8 cellular contexts compared by ENCODE assay signal in genomic region chr2:200810967-200811335, GRCh38. TPM values are rescaled to one million over a fixed set of nuclear protein-coding genes. Genes with fewer than 3 reads are reported as not detected.
DNase-seq lines count a peak whose midpoint lies in the region; ATAC-seq and TF ChIP-seq lines count a peak whose summit lies in the region.

No MANE protein-coding gene starts in this region.

- no peaks in the 10 kb centered on the region for H3K27me3 ChIP-seq in left ventricle myocardium inferior (ENCODE audit: low read depth)

- H3K4me1 ChIP-seq in left ventricle myocardium inferior = peaks cover 49% of the 10 kb centered on the region

- H3K9me3 Mint-ChIP-seq in activated CD4-positive, alpha-beta memory T cell treated with anti-CD3 and anti-CD28 coated beads for 36 hours = no peaks in the 10 kb centered on the region

- TF ChIP-seq CTCF in HFF-Myc (IDR thresholded peaks at IDR 0.05; ENCODE audit: low read depth, low read length, missing control alignments) (no peak), left ventricle myocardium inferior (IDR thresholded peaks at IDR 0.05; ENCODE audit: borderline replicate concordance) (no peak)

- DNase-seq in HFF-Myc (ENCODE audit: extremely low read depth, low read depth) = no peak
- no peak for DNase-seq in activated CD4-positive, alpha-beta memory T cell treated with anti-CD3 and anti-CD28 coated beads for 36 hours
- no peak for DNase-seq in left ventricle myocardium inferior
- no peak for DNase-seq in NCI-H82 (lab: John Stamatoyannopoulos, UW)
- no peak for DNase-seq in posterior cingulate gyrus
- no peak for DNase-seq in SIG-M5 treated with dmso at 0.1 percent for 504 hours (lab: John Stamatoyannopoulos, UW; ENCODE audit: unreplicated experiment)

- CTCF ChIA-PET in activated CD4-positive, alpha-beta memory T cell treated with anti-CD3 and anti-CD28 coated beads for 36 hours (lab: Charles Lee) = interaction anchor here (0.6 to 2.4 kb wide), 4 partner anchors 46 to 421 kb away, joined by 3 to 12 read pairs (median 3); no protein-coding TSS in a partner anchor

- H3K27ac ChIP-seq in left ventricle myocardium inferior (replicated peaks) = peak overlapping the region; percentile 98
- peak overlapping the region; percentile 33 to 100 (median 99) for H3K27ac ChIP-seq in skin epidermis

- peaks cover 1% of the 10 kb centered on the region for H3K27me3 Mint-ChIP-seq in activated CD4-positive, alpha-beta memory T cell treated with anti-CD3 and anti-CD28 coated beads for 36 hours

- POLR2A ChIA-PET in activated CD4-positive, alpha-beta memory T cell treated with anti-CD3 and anti-CD28 coated beads for 36 hours (lab: Charles Lee) = interaction anchor here (0.9 to 3.1 kb wide), 4 partner anchors 14 to 98 kb away, joined by 3 to 19 read pairs (median 5); partner anchors contain the start of gene CLK1

- peak overlapping the region; percentile 98 for H3K27ac Mint-ChIP-seq in activated CD4-positive, alpha-beta memory T cell treated with anti-CD3 and anti-CD28 coated beads for 36 hours

- peak overlapping the region; percentile 70 for H3K4me3 ChIP-seq in HFF-Myc (replicated peaks; ENCODE audit: low read depth, low read length)
- H3K4me3 ChIP-seq in left ventricle myocardium inferior = peak overlapping the region; percentile 95
- H3K4me3 ChIP-seq in skin epidermis = peak overlapping the region; percentile 76 to 100 (median 98)

- no peaks in the 10 kb centered on the region for H3K9me3 ChIP-seq in left ventricle myocardium inferior (replicated peaks)

- H3K36me3 ChIP-seq in left ventricle myocardium inferior = peaks cover 27% of the 10 kb centered on the region

- peak overlapping the region; percentile 100 for H3K4me3 Mint-ChIP-seq in activated CD4-positive, alpha-beta memory T cell treated with anti-CD3 and anti-CD28 coated beads for 36 hours

- peaks cover 33% of the 10 kb centered on the region for H3K36me3 Mint-ChIP-seq in activated CD4-positive, alpha-beta memory T cell treated with anti-CD3 and anti-CD28 coated beads for 36 hours

- peaks cover 39% of the 10 kb centered on the region for H3K4me1 Mint-ChIP-seq in activated CD4-positive, alpha-beta memory T cell treated with anti-CD3 and anti-CD28 coated beads for 36 hours (ENCODE audit: low read depth)

- ATAC-seq in GM21447 (IDR thresholded peaks at IDR 0.05; ENCODE audit: unreplicated experiment) = no peak

- intact Hi-C loops in activated CD4-positive, alpha-beta memory T cell treated with anti-CD3 and anti-CD28 coated beads for 36 hours (cut with micrococcal nuclease) = loop anchor here (1.0 to 5.0 kb wide), 8 partner anchors 13 to 1454 kb away; partner anchors contain the start of genes HYCC2, NIF3L1, NOP58 and PPIL3
- intact Hi-C loops in left ventricle myocardium inferior (cut with micrococcal nuclease) (loop anchor here (5.0 kb wide), 1 partner anchor 99 kb away; no protein-coding TSS in a partner anchor), posterior cingulate gyrus (cut with DNase I) (loop anchor here (2.0 kb wide), 1 partner anchor 98 kb away; no protein-coding TSS in a partner anchor)

RNA-seq across cellular contexts. Expression of gene BZW1, which starts 0.8 kb away (rescaled TPM):
- 100 to 1,000 TPM; 416 to 423 TPM for total RNA-seq in activated CD4-positive, alpha-beta memory T cell treated with anti-CD3 and anti-CD28 coated beads for 36 hours
- 63.2 TPM for total RNA-seq in left ventricle myocardium inferior

RNA-seq across cellular contexts. Expression of gene CLK1, which starts 53.5 kb away (rescaled TPM):
- 100 to 1,000 TPM; 112 to 114 TPM for total RNA-seq in activated CD4-positive, alpha-beta memory T cell treated with anti-CD3 and anti-CD28 coated beads for 36 hours
- total RNA-seq in left ventricle myocardium inferior = 42.8 TPM
